Comparison of ENCODE assay signal across 2 cellular contexts in genomic region chr2:218311543-218311884, GRCh38.
TF ChIP-seq lines count a peak whose summit lies in the region.

No MANE protein-coding gene starts in this region.

TF ChIP-seq in K562, 482 proteins besides CTCF, POLR2A, EP300 and RAD21:
- no peak for TF ChIP-seq NFYB (IDR thresholded peaks at IDR 0.05; ENCODE audit: extremely low read depth, insufficient read length)
- TF ChIP-seq STAG1 (CRISPR knock-in tag; IDR thresholded peaks at IDR 0.05; ENCODE audit: borderline replicate concordance) = no peak
- no peak for TF ChIP-seq CBX8 (IDR thresholded peaks at IDR 0.05; ENCODE audit: borderline replicate concordance, extremely low read depth, low read depth, low read length, poor library complexity, severe bottlenecking)
- TF ChIP-seq ZNF561 (CRISPR knock-in tag; conservative IDR thresholded peaks at IDR 0.05) = no peak
- TF ChIP-seq PTBP1 (IDR thresholded peaks at IDR 0.05; ENCODE audit: low read depth, low read length) = no peak
- no peak for TF ChIP-seq KDM5B (IDR thresholded peaks at IDR 0.05; ENCODE audit: insufficient replicate concordance, low read depth, low read length)
- TF ChIP-seq, protein P1, sequence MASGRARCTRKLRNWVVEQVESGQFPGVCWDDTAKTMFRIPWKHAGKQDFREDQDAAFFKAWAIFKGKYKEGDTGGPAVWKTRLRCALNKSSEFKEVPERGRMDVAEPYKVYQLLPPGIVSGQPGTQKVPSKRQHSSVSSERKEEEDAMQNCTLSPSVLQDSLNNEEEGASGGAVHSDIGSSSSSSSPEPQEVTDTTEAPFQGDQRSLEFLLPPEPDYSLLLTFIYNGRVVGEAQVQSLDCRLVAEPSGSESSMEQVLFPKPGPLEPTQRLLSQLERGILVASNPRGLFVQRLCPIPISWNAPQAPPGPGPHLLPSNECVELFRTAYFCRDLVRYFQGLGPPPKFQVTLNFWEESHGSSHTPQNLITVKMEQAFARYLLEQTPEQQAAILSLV (tag; IDR thresholded peaks at IDR 0.05) = no peak
- TF ChIP-seq HNRNPUL1 (IDR thresholded peaks at IDR 0.05; ENCODE audit: low read length) = no peak
- no peak for TF ChIP-seq MNT (conservative IDR thresholded peaks at IDR 0.05)

TF ChIP-seq in GM12891, 5 proteins besides CTCF, POLR2A, EP300 and RAD21:
- TF ChIP-seq POU2F2 (IDR thresholded peaks at IDR 0.05; ENCODE audit: low read depth, low read length) (no peak), TAF1 (IDR thresholded peaks at IDR 0.05; ENCODE audit: low read depth, low read length) (no peak), POLR2AphosphoS5 (IDR thresholded peaks at IDR 0.05; ENCODE audit: low read depth, low read length) (no peak)
